15 cellular contexts compared by ENCODE assay signal in the genomic region with DNA sequence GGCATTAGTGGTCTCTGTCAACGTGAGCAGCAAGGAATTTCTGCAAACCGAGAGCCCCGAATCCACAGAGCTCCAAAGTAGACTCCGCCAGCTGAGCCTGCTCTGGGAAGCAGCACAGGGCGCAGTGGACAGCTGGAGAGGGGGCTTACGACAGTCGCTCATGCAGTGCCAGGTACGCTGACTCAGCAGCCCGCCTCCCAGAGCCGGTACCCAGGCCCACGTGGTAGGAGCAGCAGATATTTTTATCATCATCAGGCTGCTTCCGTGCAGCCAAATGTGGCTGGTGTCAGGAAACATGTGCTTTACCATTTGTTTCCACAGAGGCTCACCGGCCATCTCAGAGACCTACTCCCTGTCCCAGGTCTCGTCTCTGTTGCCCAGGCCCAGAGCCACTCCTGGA.
DNase-seq lines count a peak whose midpoint lies in the region; ATAC-seq, FAIRE-seq and TF ChIP-seq lines count a peak whose summit lies in the region.
"Had no signal": no experiment of that assay in that cellular context is flagged by ENCODE, and none has a peak within 500 bp of the region (broad histone marks: within the 10 kb centered on the region; RNA-seq: fewer than 3 reads in every experiment).

No MANE protein-coding gene starts in this region.

- H3K23ac ChIP-seq in IMR-90 (ENCODE audit: low read depth, low read length), result no peak overlapping the region

- CTCF ChIA-PET in IMR-90 (lab: Yijun Ruan, JAX) (no interaction called here), K562 (lab: Yijun Ruan, JAX; ENCODE audit: low intra/inter-chr PET ratio) (no interaction called here)

- no peak for TF ChIP-seq RAD21 in IMR-90 (IDR thresholded peaks at IDR 0.05; ENCODE audit: low read length)
- TF ChIP-seq RAD21 in K562 (CRISPR knock-in tag; conservative IDR thresholded peaks at IDR 0.05 in 1 of 2, IDR thresholded peaks at IDR 0.05 in 1 of 2), result no peak

- H3K4me3 ChIP-seq in IMR-90 (ENCODE audit: insufficient read depth, low read depth, low read length) (no peak overlapping the region), K562 (no peak overlapping the region), hepatocyte (no peak overlapping the region), skeletal muscle tissue (ENCODE audit: low read length in 3 of 3) (peak overlapping the region; percentile 47 to 59 (median 58)), MG63 (no peak overlapping the region)

- no peak overlapping the region for H4K5ac ChIP-seq in IMR-90 (ENCODE audit: low read depth, low read length)

- no peak overlapping the region for H2BK5ac ChIP-seq in IMR-90 (ENCODE audit: low read depth, low read length, poor library complexity, severe bottlenecking)

- ATAC-seq in IMR-90 (ENCODE audit: low read depth) (no peak), K562 (peak; percentile 62), GM18909 (IDR thresholded peaks at IDR 0.05; ENCODE audit: poor library complexity, unreplicated experiment) (no peak)
- ATAC-seq: PC-3 had no signal

- no peak overlapping the region for H3K4ac ChIP-seq in IMR-90 (ENCODE audit: low read depth, low read length)

- no peaks in the 10 kb centered on the region for H3K9me3 ChIP-seq in IMR-90 (ENCODE audit: control insufficient read depth, insufficient read depth, low read length)
- no peaks in the 10 kb centered on the region for H3K9me3 ChIP-seq in K562 (replicated peaks; ENCODE audit: control insufficient read depth, insufficient read depth, low read depth, low read length)
- H3K9me3 ChIP-seq in hepatocyte (ENCODE audit: low read depth), result no peaks in the 10 kb centered on the region
- no peaks in the 10 kb centered on the region for H3K9me3 ChIP-seq in skeletal muscle tissue (ENCODE audit: control insufficient read depth in 3 of 3, low read length in 3 of 3)
- no peaks in the 10 kb centered on the region for H3K9me3 ChIP-seq in MG63

- dilution Hi-C loops in IMR-90 (cut with HindIII; ENCODE audit: low sequenced_read_pairs, unreplicated experiment), result no loop called here

- no peak overlapping the region for H2AK9ac ChIP-seq in IMR-90 (replicated peaks; ENCODE audit: low read depth, low read length, poor library complexity)

- H2BK20ac ChIP-seq in IMR-90 (ENCODE audit: low read depth, low read length), result no peak overlapping the region

- no peak overlapping the region for H4K91ac ChIP-seq in IMR-90 (ENCODE audit: insufficient read depth, low read depth, low read length)

- no TSS peak for BruUV-seq in IMR-90 (replicated peaks; lab: Mats Ljungman, UMichigan)
- BruUV-seq in K562 (replicated peaks; lab: Mats Ljungman, UMichigan), result no TSS peak

- POLR2A ChIA-PET in IMR-90 (lab: Charles Lee; ENCODE audit: unreplicated experiment) (no interaction called here), K562 (lab: Yijun Ruan, JAX) (no interaction called here)

- H3K27me3 ChIP-seq in IMR-90 (ENCODE audit: control insufficient read depth, insufficient read depth, low read length) (no peaks in the 10 kb centered on the region), K562 (ENCODE audit: control insufficient read depth in 2 of 2, insufficient read depth in 2 of 2, low read length in 2 of 2) (no peaks in the 10 kb centered on the region), hepatocyte (no peaks in the 10 kb centered on the region), skeletal muscle tissue (ENCODE audit: control insufficient read depth in 3 of 3, insufficient read depth in 3 of 3, low read length in 3 of 3) (no peaks in the 10 kb centered on the region), MG63 (no peaks in the 10 kb centered on the region)

- TF ChIP-seq EP300 in K562 (IDR thresholded peaks at IDR 0.05; ENCODE audit: low read length), result no peak

- WGBS in IMR-90 (ENCODE audit: extremely low coverage in 2 of 2, insufficient read length in 1 of 2), 2 experiments, result 89% methylated on average over 13 of the region's 14 CpGs; no CpG with 5 or more reads in 1 of the 2 experiments
- 33% methylated on average over 7 of the region's 14 CpGs for whole genome bisulfite sequencing in K562 (ENCODE audit: insufficient coverage, low coverage, missing lambda C conversion rate)
- 69% methylated on average over 14 of the region's 14 CpGs for WGBS in hepatocyte (ENCODE audit: low lambda C conversion rate, missing lambda C conversion rate)

- DNase-seq in IMR-90 (no peak), K562 (ENCODE audit: extremely low read depth in 1 of 4, low spot score in 3 of 4) (peak in 3 of 4 experiments; percentile 12 to 34 (median 12)), hepatocyte (ENCODE audit: low spot score) (peak; percentile 51), GM19240 (ENCODE audit: insufficient read length, low spot score) (no peak), MG63 (no peak), NCI-H2107 treated with DMSO at 0.1 percent for 48 hours (lab: John Stamatoyannopoulos, UW; ENCODE audit: unreplicated experiment) (no peak)
- DNase-seq: activated CD4-positive, alpha-beta T cell treated with anti-CD3 and anti-CD28 coated beads for 1 hour; activated T-cell treated with anti-CD3 and anti-CD28 coated beads for 4 hours; dermis blood vessel endothelial cell; NCI-H1092; PC-3; stimulated activated CD4-positive, alpha-beta T cell treated with anti-CD3 and anti-CD28 coated beads, Interleukin-2, amount 100 ng/mL, for 48 hours had no signal

- H2AK5ac ChIP-seq in IMR-90 (ENCODE audit: low read depth, low read length), result no peak overlapping the region

- H3K56ac ChIP-seq in IMR-90 (ENCODE audit: extremely low read depth, insufficient read depth, low read length), result no peak overlapping the region

- no peak for TF ChIP-seq POLR2A in IMR-90 (IDR thresholded peaks at IDR 0.05; ENCODE audit: low read depth, low read length)
- no peak for TF ChIP-seq POLR2A in K562 (conservative IDR thresholded peaks at IDR 0.05)

- no peak for FAIRE-seq in K562 (lab: Jason Lieb, UNC)
- FAIRE-seq: GM19239 had no signal

- H4K8ac ChIP-seq in IMR-90 (ENCODE audit: low read depth in 2 of 2, low read length in 2 of 2), result no peak overlapping the region

- no peaks in the 10 kb centered on the region for H3K9me2 ChIP-seq in hepatocyte (replicated peaks; ENCODE audit: insufficient read depth)

- in situ Hi-C loops in IMR-90 (cut with MboI; ENCODE audit: low sequenced_read_pairs) (no loop called here), K562 (cut with MboI) (no loop called here)

- H3K79me2 ChIP-seq in K562 (ENCODE audit: control insufficient read depth, insufficient read depth, low read length) (no peaks in the 10 kb centered on the region), hepatocyte (no peaks in the 10 kb centered on the region)

- peaks cover 9% of the 10 kb centered on the region; the same call in 1 of the 2 replicates for H3K36me3 ChIP-seq in IMR-90 (ENCODE audit: control insufficient read depth, insufficient read depth, low read length)
- H3K36me3 ChIP-seq in K562 (ENCODE audit: control insufficient read depth, insufficient read depth, low read length), result no peaks in the 10 kb centered on the region
- H3K36me3 ChIP-seq in hepatocyte (replicated peaks; ENCODE audit: insufficient read depth, low read depth), result no peaks in the 10 kb centered on the region
- peaks cover 70 to 91% (median 91%) of the 10 kb centered on the region in 3 donors for H3K36me3 ChIP-seq in skeletal muscle tissue (ENCODE audit: control insufficient read depth in 3 of 3, insufficient read depth in 3 of 3, low read length in 3 of 3)
- H3K36me3 ChIP-seq in MG63, result no peaks in the 10 kb centered on the region

- no peak overlapping the region for H3K14ac ChIP-seq in IMR-90 (replicated peaks; ENCODE audit: low read depth, low read length)

- H3K27ac ChIP-seq in IMR-90 (ENCODE audit: insufficient read depth, low read length) (no peak overlapping the region), K562 (ENCODE audit: extremely low read depth, low read depth, low read length) (no peak overlapping the region), hepatocyte (no peak overlapping the region), skeletal muscle tissue (ENCODE audit: low read depth, low read length) (peak overlapping the region; percentile 94)

- H3K9ac ChIP-seq in IMR-90 (ENCODE audit: low read depth, low read length), result no peak overlapping the region
- H3K9ac ChIP-seq in K562 (ENCODE audit: insufficient read depth in 1 of 2, low read depth in 2 of 2, low read length in 2 of 2), result 0 out of 4 replicates have a peak overlapping the region, but pooled peaks of 1 of the 2 experiments have one; percentile 33
- peak overlapping the region; percentile 58 to 84 (median 73) for H3K9ac ChIP-seq in skeletal muscle tissue (ENCODE audit: low read depth in 1 of 3, low read length in 3 of 3)

- H3K18ac ChIP-seq in IMR-90 (ENCODE audit: low read depth, low read length), result no peak overlapping the region

- H3K9me1 ChIP-seq in IMR-90 (ENCODE audit: insufficient read depth, low read length) (peaks cover 8% of the 10 kb centered on the region; the same call in 1 of the 2 replicates), K562 (ENCODE audit: control insufficient read depth, insufficient read depth, low read length) (no peaks in the 10 kb centered on the region)

- H2AFZ ChIP-seq in IMR-90 (replicated peaks; ENCODE audit: low read length, poor library complexity) (no peak overlapping the region), K562 (ENCODE audit: low read depth, low read length) (peak overlapping the region; percentile 74), hepatocyte (no peak overlapping the region)

- H2BK15ac ChIP-seq in IMR-90 (ENCODE audit: low read depth, low read length), result no peak overlapping the region

- H4K20me1 ChIP-seq in IMR-90 (ENCODE audit: insufficient read depth, low read length) (no peaks in the 10 kb centered on the region), K562 (replicated peaks; ENCODE audit: control insufficient read depth, insufficient read depth, low read length) (no peaks in the 10 kb centered on the region), hepatocyte (ENCODE audit: insufficient read depth, poor library complexity, severe bottlenecking) (no peaks in the 10 kb centered on the region)

- H3K4me1 ChIP-seq in IMR-90 (ENCODE audit: control insufficient read depth, insufficient read depth, low read length) (no peaks in the 10 kb centered on the region), K562 (replicated peaks in 1 of 2; ENCODE audit: control insufficient read depth in 2 of 2, insufficient read depth in 2 of 2, low read length in 2 of 2) (peaks cover 4 to 7% of the 10 kb centered on the region in 2 experiments; a peak in 4 of 5 replicates), hepatocyte (ENCODE audit: insufficient read depth) (no peaks in the 10 kb centered on the region), skeletal muscle tissue (ENCODE audit: control insufficient read depth in 3 of 3, insufficient read depth in 3 of 3, low read length in 3 of 3) (peaks cover 61 to 83% (median 70%) of the 10 kb centered on the region in 3 donors)

- H3K4me2 ChIP-seq in IMR-90 (ENCODE audit: low read depth, low read length) (no peak overlapping the region), K562 (ENCODE audit: insufficient read depth, low read length) (no peak overlapping the region), hepatocyte (no peak overlapping the region)

- H2BK120ac ChIP-seq in IMR-90 (ENCODE audit: low read depth, low read length), result no peak overlapping the region

- intact Hi-C loops in IMR-90 (cut with micrococcal nuclease) (no loop called here), K562 (cut with micrococcal nuclease) (loop anchor here (5.0 kb wide), 1 partner anchor 72 kb away; the partner anchor contains the start of gene ESR2)

- TF ChIP-seq CTCF in IMR-90 (conservative IDR thresholded peaks at IDR 0.05; ENCODE audit: low read depth, low read length), result no peak
- TF ChIP-seq CTCF in K562 (IDR thresholded peaks at IDR 0.05 in 2 of 3, conservative IDR thresholded peaks at IDR 0.05 in 1 of 3; ENCODE audit: insufficient read depth in 2 of 3, low read depth in 1 of 3, low read length in 3 of 3), result no peak
- TF ChIP-seq CTCF in hepatocyte (IDR thresholded peaks at IDR 0.05; ENCODE audit: poor library complexity), result no peak

- no peaks in the 10 kb centered on the region for H3K79me1 ChIP-seq in IMR-90 (ENCODE audit: low read depth in 1 of 2, low read length in 2 of 2)

Comparison
In these comparisons a context has a peak if more than half of its experiments do, and no peak if none do; other contexts are left out.
1. DNase-seq: peak in K562 (3 of 4) and hepatocyte (single experiment); none in IMR-90 (single experiment), GM19240 (single experiment), MG63 (single experiment) and NCI-H2107 treated with DMSO at 0.1 percent for 48 hours (single experiment).
2. H3K4me3 ChIP-seq: peak in skeletal muscle tissue (3 of 3); none in IMR-90 (single experiment), K562 (single experiment), hepatocyte (single experiment) and MG63 (single experiment).